25 cellular contexts compared by ENCODE assay signal in genomic region chr15:40486066-40486770, GRCh38.
"Had no signal": no experiment of that assay in that cellular context is flagged by ENCODE, and none has a peak within 500 bp of the region (broad histone marks: within the 10 kb centered on the region; RNA-seq: fewer than 3 reads in every experiment).

No MANE protein-coding gene starts in this region.

- H3K36me3 Mint-ChIP-seq: brain; immature natural killer cell; mesothelial cell of epicardium; naive thymus-derived CD8-positive, alpha-beta T cell; type B pancreatic cell had no signal

- H3K4me2 ChIP-seq: hepatocyte had no signal

- H3K27ac Mint-ChIP-seq: activated CD4-positive, alpha-beta T cell treated with anti-CD3 and anti-CD28 coated beads, Interleukin-2, amount 10 ng/mL, durations not matched to agents 7 days and 5 days; activated naive CD8-positive, alpha-beta T cell treated with anti-CD3 and anti-CD28 coated beads, Interleukin-2, amount 50 U/mL, for 24 hours; activated T-helper 2 cell treated with anti-CD3 and anti-CD28 coated beads, Interferon-gamma antibody, Interleukin-2, Interleukin-4, amounts not matched to agents 10 μg/mL and 5 μg/mL and 100 μg/mL, durations not matched to agents 14 hours and 24 hours and 36 hours; mesothelial cell of epicardium; progenitor cell of endocrine pancreas; T-helper 1 cell treated with Interleukin-12 subunit alpha and Interleukin-12 subunit beta and Interleukin-4 antibody, amounts not matched to agents 30 μg/mL and 1 μg/mL, for 36 hours; type B pancreatic cell had no signal

- H3K9me3 Mint-ChIP-seq: activated CD4-positive, alpha-beta T cell treated with anti-CD3 and anti-CD28 coated beads, Interleukin-2, amount 10 ng/mL, durations not matched to agents 7 days and 5 days; activated naive CD8-positive, alpha-beta T cell treated with anti-CD3 and anti-CD28 coated beads, Interleukin-2, amount 50 U/mL, for 24 hours; activated T-helper 2 cell treated with anti-CD3 and anti-CD28 coated beads, Interferon-gamma antibody, Interleukin-2, Interleukin-4, amounts not matched to agents 10 μg/mL and 5 μg/mL and 100 μg/mL, durations not matched to agents 14 hours and 24 hours and 36 hours; immature natural killer cell; mesothelial cell of epicardium; naive thymus-derived CD8-positive, alpha-beta T cell; T-helper 1 cell treated with Interleukin-12 subunit alpha and Interleukin-12 subunit beta and Interleukin-4 antibody, amounts not matched to agents 30 μg/mL and 1 μg/mL, for 36 hours; type B pancreatic cell had no signal

- H3K4me3 ChIP-seq: hepatocyte, left lung, lung, thoracic aorta, vagina had no signal

- H3K27me3 ChIP-seq: hepatocyte, left lung, sigmoid colon, vagina had no signal

- ATAC-seq: activated naive CD8-positive, alpha-beta T cell treated with anti-CD3 and anti-CD28 coated beads, Interleukin-2, amount 50 U/mL, for 24 hours; left lung had no signal

- H3K4me1 Mint-ChIP-seq: activated CD4-positive, alpha-beta T cell treated with anti-CD3 and anti-CD28 coated beads, Interleukin-2, amount 10 ng/mL, durations not matched to agents 7 days and 5 days; activated naive CD8-positive, alpha-beta T cell treated with anti-CD3 and anti-CD28 coated beads, Interleukin-2, amount 50 U/mL, for 24 hours; immature natural killer cell; mesothelial cell of epicardium; naive thymus-derived CD8-positive, alpha-beta T cell had no signal

- H3K27ac ChIP-seq: hepatocyte, left lung, sigmoid colon, thoracic aorta, vagina had no signal

- H3K79me2 ChIP-seq: hepatocyte had no signal

- H3K4me1 ChIP-seq: left lung, sigmoid colon, vagina had no signal

- H3K4me3 Mint-ChIP-seq: activated CD4-positive, alpha-beta T cell treated with anti-CD3 and anti-CD28 coated beads, Interleukin-2, amount 10 ng/mL, durations not matched to agents 7 days and 5 days; activated naive CD8-positive, alpha-beta T cell treated with anti-CD3 and anti-CD28 coated beads, Interleukin-2, amount 50 U/mL, for 24 hours; brain; mesothelial cell of epicardium; T-helper 1 cell treated with Interleukin-12 subunit alpha and Interleukin-12 subunit beta and Interleukin-4 antibody, amounts not matched to agents 30 μg/mL and 1 μg/mL, for 36 hours; type B pancreatic cell had no signal

- H3K36me3 ChIP-seq: left lung, sigmoid colon, thoracic aorta, vagina had no signal

- H3K9me3 ChIP-seq: left lung, sigmoid colon, thoracic aorta, vagina had no signal

- DNase-seq: activated CD4-positive, alpha-beta T cell treated with anti-CD3 and anti-CD28 coated beads, Interleukin-2, amount 10 ng/mL, durations not matched to agents 7 days and 5 days; activated naive CD4-positive, alpha-beta T cell treated with Interleukin-2 at 50 U/mL for 16 hours; activated naive CD8-positive, alpha-beta T cell treated with anti-CD3 and anti-CD28 coated beads, Interleukin-2, amount 50 U/mL, for 24 hours; activated T-cell treated with anti-CD3 and anti-CD28 coated beads, Interleukin-2, amount 50 U/mL, for 1 hour; effector CD4-positive, alpha-beta T cell; glutamatergic neuron; immature natural killer cell; kidney glomerular epithelial cell; naive thymus-derived CD8-positive, alpha-beta T cell; retina; sigmoid colon; stimulated activated CD4-positive, alpha-beta T cell treated with anti-CD3 and anti-CD28 coated beads, Interleukin-2, amount 100 ng/mL, for 48 hours; stimulated activated CD8-positive, alpha-beta memory T cell treated with anti-CD3 and anti-CD28 coated beads, Interleukin-4, amount 100 ng/mL, for 48 hours; stimulated activated naive CD4-positive, alpha-beta T cell had no signal

- H2AFZ ChIP-seq: hepatocyte had no signal
